ENCODE assay signal across 16 cellular contexts in genomic region chr16:6193718-6194117, GRCh38.
DNase-seq lines count a peak whose midpoint lies in the region; ATAC-seq and TF ChIP-seq lines count a peak whose summit lies in the region.
"Had no signal": no experiment of that assay in that cellular context is flagged by ENCODE, and none has a peak within 500 bp of the region (broad histone marks: within the 10 kb centered on the region; RNA-seq: fewer than 3 reads in every experiment).

No MANE protein-coding gene starts in this region.

- H3K4me1 ChIP-seq in DND-41 (ENCODE audit: insufficient read depth, low read length) (no peaks in the 10 kb centered on the region), HAP-1 (no peaks in the 10 kb centered on the region)
- H3K4me1 ChIP-seq: gastroesophageal sphincter, vagina had no signal

- H2AFZ ChIP-seq in DND-41 (ENCODE audit: low read depth, low read length): no peak overlapping the region

- H3K27ac ChIP-seq in DND-41 (ENCODE audit: low read length): no peak overlapping the region
- H3K27ac ChIP-seq: gastroesophageal sphincter, vagina had no signal

- H4K20me1 ChIP-seq in DND-41 (ENCODE audit: insufficient read depth, low read length): no peaks in the 10 kb centered on the region

- H3K27me3 ChIP-seq in DND-41 (ENCODE audit: insufficient read depth, low read length, poor library complexity) (no peaks in the 10 kb centered on the region), MG63 (no peaks in the 10 kb centered on the region), kidney epithelial cell (ENCODE audit: control insufficient read depth, insufficient read depth, low read length) (no peaks in the 10 kb centered on the region), HAP-1 (ENCODE audit: low read depth) (no peaks in the 10 kb centered on the region)
- H3K27me3 ChIP-seq: gastroesophageal sphincter, vagina had no signal

- H3K9ac ChIP-seq in DND-41 (ENCODE audit: low read depth, low read length): no peak overlapping the region

- ATAC-seq in DND-41 (ENCODE audit: insufficient read depth, low read depth): no peak
- ATAC-seq in HG03571 (IDR thresholded peaks at IDR 0.05; ENCODE audit: unreplicated experiment): no peak
- ATAC-seq in GM21723 (IDR thresholded peaks at IDR 0.05; ENCODE audit: unreplicated experiment): no peak
- ATAC-seq: gastroesophageal sphincter; left colon; stimulated activated naive CD8-positive, alpha-beta T cell treated with anti-CD3 and anti-CD28 coated beads, Interleukin-15, Interleukin-2, amounts not matched to agents 100 U/mL and 50 U/mL, for 24 hours had no signal

- H3K4me3 ChIP-seq in DND-41 (ENCODE audit: low read depth in 1 of 2, low read length in 2 of 2) (no peak overlapping the region), MG63 (no peak overlapping the region), astrocyte of the spinal cord (ENCODE audit: low read depth, low read length) (no peak overlapping the region), kidney epithelial cell (ENCODE audit: low read depth, low read length) (no peak overlapping the region), HAP-1 (no peak overlapping the region)
- H3K4me3 ChIP-seq: gastroesophageal sphincter, vagina had no signal

- H3K9me3 ChIP-seq in DND-41 (ENCODE audit: insufficient read depth, low read length, severe bottlenecking) (no peaks in the 10 kb centered on the region), MG63 (no peaks in the 10 kb centered on the region), HAP-1 (peaks cover 2% of the 10 kb centered on the region)
- H3K9me3 ChIP-seq: vagina had no signal

- DNase-seq in DND-41: peak; percentile 46
- peak; percentile 1 for DNase-seq in MG63
- DNase-seq in astrocyte of the spinal cord (ENCODE audit: low read depth, low spot score): peak; percentile 5
- DNase-seq in kidney epithelial cell (ENCODE audit: low read depth): peak; percentile 2
- DNase-seq in HAP-1 (ENCODE audit: low spot score in 2 of 2): no peak
- DNase-seq in dedifferentiated amniotic fluid mesenchymal stem cell (ENCODE audit: extremely low spot score): no peak
- DNase-seq: anterior cingulate cortex; DMS153; effector memory CD4-positive, alpha-beta T cell; NCI-H2171 treated with DMSO at 0.1 percent for 48 hours; stimulated activated naive CD8-positive, alpha-beta T cell treated with anti-CD3 and anti-CD28 coated beads, Interleukin-15, Interleukin-2, amounts not matched to agents 100 U/mL and 50 U/mL, for 24 hours had no signal

- no peaks in the 10 kb centered on the region for H3K79me2 ChIP-seq in DND-41 (ENCODE audit: insufficient read depth, low read length)

- in situ Hi-C loops in astrocyte of the spinal cord (cut with HindIII; ENCODE audit: low sequenced_read_pairs): no loop called here
- in situ Hi-C loops in HAP-1 (cut with MboI; ENCODE audit: low sequenced_read_pairs): no loop called here

- TF ChIP-seq CTCF in DND-41 (IDR thresholded peaks at IDR 0.05; ENCODE audit: borderline replicate concordance, extremely low read depth, low read length, poor library complexity, severe bottlenecking) (no peak), astrocyte of the spinal cord (IDR thresholded peaks at IDR 0.05; ENCODE audit: low read depth, low read length) (no peak), kidney epithelial cell (IDR thresholded peaks at IDR 0.05; ENCODE audit: insufficient read depth, low read length, poor library complexity, severe bottlenecking) (no peak)

- no peak overlapping the region for H3K4me2 ChIP-seq in DND-41 (ENCODE audit: insufficient read depth, low read length)

- H3K36me3 ChIP-seq in DND-41 (ENCODE audit: insufficient read depth, low read length) (no peaks in the 10 kb centered on the region), MG63 (no peaks in the 10 kb centered on the region), kidney epithelial cell (ENCODE audit: control insufficient read depth, insufficient read depth, low read length) (no peaks in the 10 kb centered on the region), HAP-1 (replicated peaks) (no peaks in the 10 kb centered on the region)
- H3K36me3 ChIP-seq: gastroesophageal sphincter, vagina had no signal

Comparison
In these comparisons a context has a peak if more than half of its experiments do, and no peak if none do; other contexts are left out.
1. DNase-seq: peak in DND-41 (single experiment), MG63 (single experiment), astrocyte of the spinal cord (single experiment) and kidney epithelial cell (single experiment); none in HAP-1 (0 of 2) and dedifferentiated amniotic fluid mesenchymal stem cell (single experiment).